Comparison of ENCODE assay signal across 1 cellular context in the genomic region with DNA sequence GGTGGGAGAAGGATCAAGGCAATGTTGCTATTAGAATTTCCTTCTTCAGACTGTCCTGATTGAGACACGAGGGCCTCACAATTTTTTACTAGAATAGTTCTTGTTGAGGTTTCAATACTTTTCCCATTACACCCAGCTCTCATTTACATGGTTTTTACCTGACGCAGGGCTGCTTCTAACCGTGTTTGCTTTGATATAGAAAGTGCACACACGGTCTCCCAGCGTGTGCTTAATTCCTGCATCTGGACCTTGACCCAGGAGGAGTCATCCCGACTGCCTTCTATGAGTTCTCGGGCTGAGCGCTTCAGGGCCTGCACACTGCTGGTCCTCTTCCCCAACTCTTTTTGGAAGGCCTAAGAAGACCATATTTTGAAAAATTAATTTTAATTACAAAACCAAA.
TF ChIP-seq lines count a peak whose summit lies in the region.

No MANE protein-coding gene starts in this region.

TF ChIP-seq in HepG2, 621 proteins besides CTCF, POLR2A, EP300 and RAD21 (continued from another document and continues in another):
- TF ChIP-seq RBM39 (IDR thresholded peaks at IDR 0.05; ENCODE audit: low read depth, low read length, poor library complexity, severe bottlenecking) (no peak), ZNF33A (CRISPR knock-in tag; IDR thresholded peaks at IDR 0.05; ENCODE audit: borderline replicate concordance) (no peak), MIXL1 (CRISPR knock-in tag; IDR thresholded peaks at IDR 0.05) (peak; percentile 82), ZNF549 (CRISPR knock-in tag; IDR thresholded peaks at IDR 0.05) (peak; percentile 93), FOSL2 (CRISPR knock-in tag; IDR thresholded peaks at IDR 0.05) (peak; percentile 84), KDM2A (CRISPR knock-in tag; IDR thresholded peaks at IDR 0.05; ENCODE audit: borderline replicate concordance, low read depth) (no peak), ZNF605 (CRISPR knock-in tag; IDR thresholded peaks at IDR 0.05) (no peak), KLF6 (CRISPR knock-in tag; IDR thresholded peaks at IDR 0.05) (no peak), RNF2 (conservative IDR thresholded peaks at IDR 0.05; ENCODE audit: low read depth) (no peak), ASH2L (IDR thresholded peaks at IDR 0.05; ENCODE audit: insufficient read length, low read depth, low read length) (peak; percentile 75), PAX8 (CRISPR knock-in tag; IDR thresholded peaks at IDR 0.05; ENCODE audit: borderline replicate concordance) (no peak), AGO1 (IDR thresholded peaks at IDR 0.05; ENCODE audit: low read depth, low read length, poor library complexity, severe bottlenecking) (no peak), GTF2F1 (IDR thresholded peaks at IDR 0.05; ENCODE audit: low read length) (no peak), SPEN (CRISPR knock-in tag; IDR thresholded peaks at IDR 0.05; ENCODE audit: low read depth) (no peak), ZNF143 (CRISPR knock-in tag; IDR thresholded peaks at IDR 0.05) (no peak), ZNF543 (CRISPR knock-in tag; IDR thresholded peaks at IDR 0.05) (no peak), DNMT1 (CRISPR knock-in tag; IDR thresholded peaks at IDR 0.05) (no peak), ZNF335 (CRISPR knock-in tag; IDR thresholded peaks at IDR 0.05) (0 out of 2 replicates have a peak, but pooled peaks have one; percentile 32), ZNF441 (CRISPR knock-in tag; IDR thresholded peaks at IDR 0.05; ENCODE audit: borderline replicate concordance) (peak; percentile 47; the same call in 1 of the 2 replicates), NBN (conservative IDR thresholded peaks at IDR 0.05) (no peak), ZFY (CRISPR knock-in tag; IDR thresholded peaks at IDR 0.05) (peak; percentile 50; the same call in 1 of the 2 replicates), HHEX (CRISPR knock-in tag; IDR thresholded peaks at IDR 0.05) (no peak), ZNF431 (CRISPR knock-in tag; IDR thresholded peaks at IDR 0.05; ENCODE audit: borderline replicate concordance, low read depth) (no peak), ZNF670 (CRISPR knock-in tag; IDR thresholded peaks at IDR 0.05; ENCODE audit: borderline replicate concordance) (no peak)
- TF ChIP-seq, protein P1, sequence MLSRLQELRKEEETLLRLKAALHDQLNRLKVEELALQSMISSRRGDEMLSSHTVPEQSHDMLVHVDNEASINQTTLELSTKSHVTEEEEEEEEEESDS (CRISPR knock-in tag; IDR thresholded peaks at IDR 0.05; ENCODE audit: borderline replicate concordance) = no peak
- TF ChIP-seq, protein P2, sequence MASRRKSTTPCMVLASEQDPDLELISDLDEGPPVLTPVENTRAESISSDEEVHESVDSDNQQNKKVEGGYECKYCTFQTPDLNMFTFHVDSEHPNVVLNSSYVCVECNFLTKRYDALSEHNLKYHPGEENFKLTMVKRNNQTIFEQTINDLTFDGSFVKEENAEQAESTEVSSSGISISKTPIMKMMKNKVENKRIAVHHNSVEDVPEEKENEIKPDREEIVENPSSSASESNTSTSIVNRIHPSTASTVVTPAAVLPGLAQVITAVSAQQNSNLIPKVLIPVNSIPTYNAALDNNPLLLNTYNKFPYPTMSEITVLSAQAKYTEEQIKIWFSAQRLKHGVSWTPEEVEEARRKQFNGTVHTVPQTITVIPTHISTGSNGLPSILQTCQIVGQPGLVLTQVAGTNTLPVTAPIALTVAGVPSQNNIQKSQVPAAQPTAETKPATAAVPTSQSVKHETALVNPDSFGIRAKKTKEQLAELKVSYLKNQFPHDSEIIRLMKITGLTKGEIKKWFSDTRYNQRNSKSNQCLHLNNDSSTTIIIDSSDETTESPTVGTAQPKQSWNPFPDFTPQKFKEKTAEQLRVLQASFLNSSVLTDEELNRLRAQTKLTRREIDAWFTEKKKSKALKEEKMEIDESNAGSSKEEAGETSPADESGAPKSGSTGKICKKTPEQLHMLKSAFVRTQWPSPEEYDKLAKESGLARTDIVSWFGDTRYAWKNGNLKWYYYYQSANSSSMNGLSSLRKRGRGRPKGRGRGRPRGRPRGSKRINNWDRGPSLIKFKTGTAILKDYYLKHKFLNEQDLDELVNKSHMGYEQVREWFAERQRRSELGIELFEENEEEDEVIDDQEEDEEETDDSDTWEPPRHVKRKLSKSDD (CRISPR knock-in tag; IDR thresholded peaks at IDR 0.05; ENCODE audit: low read depth) = no peak
- TF ChIP-seq, protein P3, sequence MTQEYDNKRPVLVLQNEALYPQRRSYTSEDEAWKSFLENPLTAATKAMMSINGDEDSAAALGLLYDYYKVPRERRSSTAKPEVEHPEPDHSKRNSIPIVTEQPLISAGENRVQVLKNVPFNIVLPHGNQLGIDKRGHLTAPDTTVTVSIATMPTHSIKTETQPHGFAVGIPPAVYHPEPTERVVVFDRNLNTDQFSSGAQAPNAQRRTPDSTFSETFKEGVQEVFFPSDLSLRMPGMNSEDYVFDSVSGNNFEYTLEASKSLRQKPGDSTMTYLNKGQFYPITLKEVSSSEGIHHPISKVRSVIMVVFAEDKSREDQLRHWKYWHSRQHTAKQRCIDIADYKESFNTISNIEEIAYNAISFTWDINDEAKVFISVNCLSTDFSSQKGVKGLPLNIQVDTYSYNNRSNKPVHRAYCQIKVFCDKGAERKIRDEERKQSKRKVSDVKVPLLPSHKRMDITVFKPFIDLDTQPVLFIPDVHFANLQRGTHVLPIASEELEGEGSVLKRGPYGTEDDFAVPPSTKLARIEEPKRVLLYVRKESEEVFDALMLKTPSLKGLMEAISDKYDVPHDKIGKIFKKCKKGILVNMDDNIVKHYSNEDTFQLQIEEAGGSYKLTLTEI (CRISPR knock-in tag; conservative IDR thresholded peaks at IDR 0.05) = no peak
- TF ChIP-seq, protein P4, sequence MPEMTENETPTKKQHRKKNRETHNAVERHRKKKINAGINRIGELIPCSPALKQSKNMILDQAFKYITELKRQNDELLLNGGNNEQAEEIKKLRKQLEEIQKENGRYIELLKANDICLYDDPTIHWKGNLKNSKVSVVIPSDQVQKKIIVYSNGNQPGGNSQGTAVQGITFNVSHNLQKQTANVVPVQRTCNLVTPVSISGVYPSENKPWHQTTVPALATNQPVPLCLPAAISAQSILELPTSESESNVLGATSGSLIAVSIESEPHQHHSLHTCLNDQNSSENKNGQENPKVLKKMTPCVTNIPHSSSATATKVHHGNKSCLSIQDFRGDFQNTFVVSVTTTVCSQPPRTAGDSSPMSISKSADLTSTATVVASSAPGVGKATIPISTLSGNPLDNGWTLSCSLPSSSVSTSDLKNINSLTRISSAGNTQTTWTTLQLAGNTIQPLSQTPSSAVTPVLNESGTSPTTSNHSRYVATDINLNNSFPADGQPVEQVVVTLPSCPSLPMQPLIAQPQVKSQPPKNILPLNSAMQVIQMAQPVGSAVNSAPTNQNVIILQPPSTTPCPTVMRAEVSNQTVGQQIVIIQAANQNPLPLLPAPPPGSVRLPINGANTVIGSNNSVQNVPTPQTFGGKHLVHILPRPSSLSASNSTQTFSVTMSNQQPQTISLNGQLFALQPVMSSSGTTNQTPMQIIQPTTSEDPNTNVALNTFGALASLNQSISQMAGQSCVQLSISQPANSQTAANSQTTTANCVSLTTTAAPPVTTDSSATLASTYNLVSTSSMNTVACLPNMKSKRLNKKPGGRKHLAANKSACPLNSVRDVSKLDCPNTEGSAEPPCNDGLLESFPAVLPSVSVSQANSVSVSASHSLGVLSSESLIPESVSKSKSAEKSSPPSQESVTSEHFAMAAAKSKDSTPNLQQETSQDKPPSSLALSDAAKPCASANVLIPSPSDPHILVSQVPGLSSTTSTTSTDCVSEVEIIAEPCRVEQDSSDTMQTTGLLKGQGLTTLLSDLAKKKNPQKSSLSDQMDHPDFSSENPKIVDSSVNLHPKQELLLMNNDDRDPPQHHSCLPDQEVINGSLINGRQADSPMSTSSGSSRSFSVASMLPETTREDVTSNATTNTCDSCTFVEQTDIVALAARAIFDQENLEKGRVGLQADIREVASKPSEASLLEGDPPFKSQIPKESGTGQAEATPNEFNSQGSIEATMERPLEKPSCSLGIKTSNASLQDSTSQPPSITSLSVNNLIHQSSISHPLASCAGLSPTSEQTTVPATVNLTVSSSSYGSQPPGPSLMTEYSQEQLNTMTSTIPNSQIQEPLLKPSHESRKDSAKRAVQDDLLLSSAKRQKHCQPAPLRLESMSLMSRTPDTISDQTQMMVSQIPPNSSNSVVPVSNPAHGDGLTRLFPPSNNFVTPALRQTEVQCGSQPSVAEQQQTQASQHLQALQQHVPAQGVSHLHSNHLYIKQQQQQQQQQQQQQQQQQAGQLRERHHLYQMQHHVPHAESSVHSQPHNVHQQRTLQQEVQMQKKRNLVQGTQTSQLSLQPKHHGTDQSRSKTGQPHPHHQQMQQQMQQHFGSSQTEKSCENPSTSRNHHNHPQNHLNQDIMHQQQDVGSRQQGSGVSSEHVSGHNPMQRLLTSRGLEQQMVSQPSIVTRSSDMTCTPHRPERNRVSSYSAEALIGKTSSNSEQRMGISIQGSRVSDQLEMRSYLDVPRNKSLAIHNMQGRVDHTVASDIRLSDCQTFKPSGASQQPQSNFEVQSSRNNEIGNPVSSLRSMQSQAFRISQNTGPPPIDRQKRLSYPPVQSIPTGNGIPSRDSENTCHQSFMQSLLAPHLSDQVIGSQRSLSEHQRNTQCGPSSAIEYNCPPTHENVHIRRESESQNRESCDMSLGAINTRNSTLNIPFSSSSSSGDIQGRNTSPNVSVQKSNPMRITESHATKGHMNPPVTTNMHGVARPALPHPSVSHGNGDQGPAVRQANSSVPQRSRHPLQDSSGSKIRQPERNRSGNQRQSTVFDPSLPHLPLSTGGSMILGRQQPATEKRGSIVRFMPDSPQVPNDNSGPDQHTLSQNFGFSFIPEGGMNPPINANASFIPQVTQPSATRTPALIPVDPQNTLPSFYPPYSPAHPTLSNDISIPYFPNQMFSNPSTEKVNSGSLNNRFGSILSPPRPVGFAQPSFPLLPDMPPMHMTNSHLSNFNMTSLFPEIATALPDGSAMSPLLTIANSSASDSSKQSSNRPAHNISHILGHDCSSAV (CRISPR knock-in tag; IDR thresholded peaks at IDR 0.05; ENCODE audit: borderline replicate concordance) = no peak
- TF ChIP-seq, protein P5, sequence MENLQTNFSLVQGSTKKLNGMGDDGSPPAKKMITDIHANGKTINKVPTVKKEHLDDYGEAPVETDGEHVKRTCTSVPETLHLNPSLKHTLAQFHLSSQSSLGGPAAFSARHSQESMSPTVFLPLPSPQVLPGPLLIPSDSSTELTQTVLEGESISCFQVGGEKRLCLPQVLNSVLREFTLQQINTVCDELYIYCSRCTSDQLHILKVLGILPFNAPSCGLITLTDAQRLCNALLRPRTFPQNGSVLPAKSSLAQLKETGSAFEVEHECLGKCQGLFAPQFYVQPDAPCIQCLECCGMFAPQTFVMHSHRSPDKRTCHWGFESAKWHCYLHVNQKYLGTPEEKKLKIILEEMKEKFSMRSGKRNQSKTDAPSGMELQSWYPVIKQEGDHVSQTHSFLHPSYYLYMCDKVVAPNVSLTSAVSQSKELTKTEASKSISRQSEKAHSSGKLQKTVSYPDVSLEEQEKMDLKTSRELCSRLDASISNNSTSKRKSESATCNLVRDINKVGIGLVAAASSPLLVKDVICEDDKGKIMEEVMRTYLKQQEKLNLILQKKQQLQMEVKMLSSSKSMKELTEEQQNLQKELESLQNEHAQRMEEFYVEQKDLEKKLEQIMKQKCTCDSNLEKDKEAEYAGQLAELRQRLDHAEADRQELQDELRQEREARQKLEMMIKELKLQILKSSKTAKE (CRISPR knock-in tag; IDR thresholded peaks at IDR 0.05; ENCODE audit: borderline replicate concordance) = no peak
- TF ChIP-seq, protein P6, sequence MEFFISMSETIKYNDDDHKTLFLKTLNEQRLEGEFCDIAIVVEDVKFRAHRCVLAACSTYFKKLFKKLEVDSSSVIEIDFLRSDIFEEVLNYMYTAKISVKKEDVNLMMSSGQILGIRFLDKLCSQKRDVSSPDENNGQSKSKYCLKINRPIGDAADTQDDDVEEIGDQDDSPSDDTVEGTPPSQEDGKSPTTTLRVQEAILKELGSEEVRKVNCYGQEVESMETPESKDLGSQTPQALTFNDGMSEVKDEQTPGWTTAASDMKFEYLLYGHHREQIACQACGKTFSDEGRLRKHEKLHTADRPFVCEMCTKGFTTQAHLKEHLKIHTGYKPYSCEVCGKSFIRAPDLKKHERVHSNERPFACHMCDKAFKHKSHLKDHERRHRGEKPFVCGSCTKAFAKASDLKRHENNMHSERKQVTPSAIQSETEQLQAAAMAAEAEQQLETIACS (CRISPR knock-in tag; IDR thresholded peaks at IDR 0.05) = no peak
- TF ChIP-seq, protein P7, sequence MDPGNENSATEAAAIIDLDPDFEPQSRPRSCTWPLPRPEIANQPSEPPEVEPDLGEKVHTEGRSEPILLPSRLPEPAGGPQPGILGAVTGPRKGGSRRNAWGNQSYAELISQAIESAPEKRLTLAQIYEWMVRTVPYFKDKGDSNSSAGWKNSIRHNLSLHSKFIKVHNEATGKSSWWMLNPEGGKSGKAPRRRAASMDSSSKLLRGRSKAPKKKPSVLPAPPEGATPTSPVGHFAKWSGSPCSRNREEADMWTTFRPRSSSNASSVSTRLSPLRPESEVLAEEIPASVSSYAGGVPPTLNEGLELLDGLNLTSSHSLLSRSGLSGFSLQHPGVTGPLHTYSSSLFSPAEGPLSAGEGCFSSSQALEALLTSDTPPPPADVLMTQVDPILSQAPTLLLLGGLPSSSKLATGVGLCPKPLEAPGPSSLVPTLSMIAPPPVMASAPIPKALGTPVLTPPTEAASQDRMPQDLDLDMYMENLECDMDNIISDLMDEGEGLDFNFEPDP (CRISPR knock-in tag; conservative IDR thresholded peaks at IDR 0.05) = no peak
- TF ChIP-seq, protein P8, sequence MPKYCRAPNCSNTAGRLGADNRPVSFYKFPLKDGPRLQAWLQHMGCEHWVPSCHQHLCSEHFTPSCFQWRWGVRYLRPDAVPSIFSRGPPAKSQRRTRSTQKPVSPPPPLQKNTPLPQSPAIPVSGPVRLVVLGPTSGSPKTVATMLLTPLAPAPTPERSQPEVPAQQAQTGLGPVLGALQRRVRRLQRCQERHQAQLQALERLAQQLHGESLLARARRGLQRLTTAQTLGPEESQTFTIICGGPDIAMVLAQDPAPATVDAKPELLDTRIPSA (CRISPR knock-in tag; IDR thresholded peaks at IDR 0.05; ENCODE audit: borderline replicate concordance) = no peak
- TF ChIP-seq, protein P9, sequence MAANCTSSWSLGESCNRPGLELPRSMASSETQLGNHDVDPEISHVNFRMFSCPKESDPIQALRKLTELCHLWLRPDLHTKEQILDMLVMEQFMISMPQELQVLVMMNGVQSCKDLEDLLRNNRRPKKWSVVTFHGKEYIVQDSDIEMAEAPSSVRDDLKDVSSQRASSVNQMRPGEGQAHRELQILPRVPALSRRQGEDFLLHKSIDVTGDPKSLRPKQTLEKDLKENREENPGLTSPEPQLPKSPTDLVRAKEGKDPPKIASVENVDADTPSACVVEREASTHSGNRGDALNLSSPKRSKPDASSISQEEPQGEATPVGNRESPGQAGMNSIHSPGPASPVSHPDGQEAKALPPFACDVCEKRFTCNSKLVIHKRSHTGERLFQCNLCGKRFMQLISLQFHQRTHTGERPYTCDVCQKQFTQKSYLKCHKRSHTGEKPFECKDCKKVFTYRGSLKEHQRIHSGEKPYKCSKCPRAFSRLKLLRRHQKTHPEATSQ (CRISPR knock-in tag; IDR thresholded peaks at IDR 0.05; ENCODE audit: borderline replicate concordance) = no peak
- TF ChIP-seq, protein P10, sequence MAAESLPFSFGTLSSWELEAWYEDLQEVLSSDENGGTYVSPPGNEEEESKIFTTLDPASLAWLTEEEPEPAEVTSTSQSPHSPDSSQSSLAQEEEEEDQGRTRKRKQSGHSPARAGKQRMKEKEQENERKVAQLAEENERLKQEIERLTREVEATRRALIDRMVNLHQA (CRISPR knock-in tag; IDR thresholded peaks at IDR 0.05) = no peak
